14 cellular contexts compared by ENCODE assay signal in the genomic region with DNA sequence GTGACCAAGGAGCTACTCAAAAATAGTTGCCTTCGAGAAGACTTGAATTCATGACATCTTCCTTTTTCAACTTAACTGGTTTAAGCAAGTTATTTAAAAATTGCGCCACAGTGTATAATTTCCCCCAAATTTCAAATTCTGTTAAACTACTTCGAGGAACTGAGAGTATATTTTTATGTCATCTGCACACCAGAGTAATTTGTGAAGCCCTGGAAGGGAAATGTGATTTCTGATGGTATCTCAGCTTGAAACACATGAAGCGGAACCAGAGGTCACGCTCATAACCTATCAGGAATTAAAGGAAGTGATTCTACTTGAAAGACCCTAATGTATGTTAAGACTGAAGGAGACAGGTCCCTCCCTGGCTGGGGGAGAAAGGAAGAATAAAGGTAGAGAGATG. TPM values are rescaled to one million over a fixed set of nuclear protein-coding genes. Genes with fewer than 3 reads are reported as not detected.
A peak's percentile ranks its signal among the peaks of the same experiment; 100 is the strongest.
DNase-seq lines count a peak whose midpoint lies in the region; ATAC-seq and TF ChIP-seq lines count a peak whose summit lies in the region.
"Had no signal": no experiment of that assay in that cellular context is flagged by ENCODE, and none has a peak within 500 bp of the region (broad histone marks: within the 10 kb centered on the region; RNA-seq: fewer than 3 reads in every experiment).

No MANE protein-coding gene starts in this region.

- no peak overlapping the region for H4K91ac ChIP-seq in mesenchymal stem cell (ENCODE audit: low read length)

- H3K36me3 Mint-ChIP-seq in activated T-helper 17 cell treated with anti-CD3 and anti-CD28 coated beads, Interleukin-2, amount 50 U/mL, for 72 hours (ENCODE audit: low read depth), result no peaks in the 10 kb centered on the region
- H3K36me3 Mint-ChIP-seq in activated naive CD4-positive, alpha-beta T cell treated with anti-CD3 and anti-CD28 coated beads, Interleukin-2, amount 50 U/mL, for 72 hours, result peaks cover 0 to 19% of the 10 kb centered on the region in 2 donors
- H3K36me3 Mint-ChIP-seq: CD4-positive, CD25-positive, alpha-beta regulatory T cell; immature natural killer cell had no signal

- H3K4me1 Mint-ChIP-seq in activated T-helper 17 cell treated with anti-CD3 and anti-CD28 coated beads, Interleukin-2, amount 50 U/mL, for 72 hours, result no peaks in the 10 kb centered on the region

- H3K79me1 ChIP-seq in mesenchymal stem cell (replicated peaks; ENCODE audit: low read length, poor library complexity, severe bottlenecking), result no peaks in the 10 kb centered on the region

- H3K27ac Mint-ChIP-seq in activated T-helper 17 cell treated with anti-CD3 and anti-CD28 coated beads, Interleukin-2, amount 50 U/mL, for 72 hours, result peak overlapping the region; percentile 25
- H3K27ac Mint-ChIP-seq in activated naive CD4-positive, alpha-beta T cell treated with anti-CD3 and anti-CD28 coated beads, Interleukin-2, amount 50 U/mL, for 72 hours, result no peak overlapping the region
- H3K27ac Mint-ChIP-seq: CD4-positive, CD25-positive, alpha-beta regulatory T cell had no signal

- no peaks in the 10 kb centered on the region for H3K4me1 ChIP-seq in mesenchymal stem cell (ENCODE audit: control insufficient read depth, insufficient read depth, low read depth, low read length)
- H3K4me1 ChIP-seq: prostate gland had no signal

- H3K36me3 ChIP-seq in mesenchymal stem cell (ENCODE audit: control insufficient read depth in 1 of 2, insufficient read depth in 2 of 2, low read depth in 1 of 2, low read length in 2 of 2), result no peaks in the 10 kb centered on the region
- H3K36me3 ChIP-seq: prostate gland had no signal

- H3K18ac ChIP-seq in mesenchymal stem cell (ENCODE audit: low read depth in 1 of 2, low read length in 2 of 2), result no peak overlapping the region

- H2BK15ac ChIP-seq in mesenchymal stem cell (ENCODE audit: low read depth, poor library complexity, severe bottlenecking), result no peak overlapping the region

- no peak overlapping the region for H2BK12ac ChIP-seq in mesenchymal stem cell (ENCODE audit: low read length in 2 of 2)

- 89% methylated on average over 4 of the region's 5 CpGs for WGBS in mesenchymal stem cell

- H3K9ac ChIP-seq in mesenchymal stem cell (ENCODE audit: low read length), result no peak overlapping the region

- no peak overlapping the region for H3K4ac ChIP-seq in mesenchymal stem cell (ENCODE audit: low read depth in 1 of 2, low read length in 2 of 2)

- H2BK120ac ChIP-seq in mesenchymal stem cell (ENCODE audit: low read depth, low read length), result no peak overlapping the region

- peaks cover 0 to 7% of the 10 kb centered on the region in 2 experiments for H3K27me3 ChIP-seq in mesenchymal stem cell (ENCODE audit: control insufficient read depth in 1 of 2, insufficient read depth in 1 of 2, low read length in 2 of 2)

- peaks cover 7% of the 10 kb centered on the region for H3K9me3 ChIP-seq in mesenchymal stem cell (ENCODE audit: control insufficient read depth, low read length)
- H3K9me3 ChIP-seq: prostate gland had no signal

- no peak overlapping the region for H2AK5ac ChIP-seq in mesenchymal stem cell (ENCODE audit: low read length, severe bottlenecking)

- TF ChIP-seq CTCF in GM12864 (IDR thresholded peaks at IDR 0.05; ENCODE audit: low read depth, low read length, missing control alignments), result no peak

- H2BK5ac ChIP-seq in mesenchymal stem cell (ENCODE audit: low read depth, low read length, poor library complexity, severe bottlenecking), result no peak overlapping the region

- H4K8ac ChIP-seq in mesenchymal stem cell (ENCODE audit: low read length), result no peak overlapping the region

- no peak overlapping the region for H3K27ac ChIP-seq in mesenchymal stem cell (ENCODE audit: low read length, poor library complexity, severe bottlenecking)

- peak; percentile 61 for ATAC-seq in GM19463 (IDR thresholded peaks at IDR 0.05; ENCODE audit: unreplicated experiment)
- ATAC-seq in HG03103 (IDR thresholded peaks at IDR 0.05; ENCODE audit: low read depth, unreplicated experiment), result peak; percentile 73
- ATAC-seq in activated T-helper 17 cell treated with anti-CD3 and anti-CD28 coated beads, Interleukin-2, amount 50 U/mL, for 72 hours (replicated peaks), result no peak
- ATAC-seq in activated naive CD4-positive, alpha-beta T cell treated with anti-CD3 and anti-CD28 coated beads, Interleukin-2, amount 50 U/mL, for 72 hours, result no peak

- no peak overlapping the region for H3K4me2 ChIP-seq in mesenchymal stem cell (ENCODE audit: low read length, poor library complexity, severe bottlenecking)

- H3K23ac ChIP-seq in mesenchymal stem cell (ENCODE audit: low read length in 2 of 2), result no peak overlapping the region

- no peak overlapping the region for H3K4me3 ChIP-seq in GM12864 (ENCODE audit: low read depth, low read length)
- H3K4me3 ChIP-seq in mesenchymal stem cell (ENCODE audit: insufficient read depth in 1 of 2, low read depth in 1 of 2, low read length in 2 of 2), result no peak overlapping the region
- H3K4me3 ChIP-seq: prostate gland had no signal

- H3K9me3 Mint-ChIP-seq in activated T-helper 17 cell treated with anti-CD3 and anti-CD28 coated beads, Interleukin-2, amount 50 U/mL, for 72 hours, result no peaks in the 10 kb centered on the region
- H3K9me3 Mint-ChIP-seq in activated naive CD4-positive, alpha-beta T cell treated with anti-CD3 and anti-CD28 coated beads, Interleukin-2, amount 50 U/mL, for 72 hours, result peaks cover 0 to 7% of the 10 kb centered on the region in 2 donors
- H3K9me3 Mint-ChIP-seq: immature natural killer cell had no signal

- no peak overlapping the region for H3K14ac ChIP-seq in mesenchymal stem cell (ENCODE audit: low read length in 2 of 2)

- no peak overlapping the region for H2AFZ ChIP-seq in mesenchymal stem cell (ENCODE audit: low read depth, low read length)

- no peaks in the 10 kb centered on the region for H3K27me3 Mint-ChIP-seq in activated T-helper 17 cell treated with anti-CD3 and anti-CD28 coated beads, Interleukin-2, amount 50 U/mL, for 72 hours

- no peak overlapping the region for H3K4me3 Mint-ChIP-seq in activated T-helper 17 cell treated with anti-CD3 and anti-CD28 coated beads, Interleukin-2, amount 50 U/mL, for 72 hours
- H3K4me3 Mint-ChIP-seq: CD4-positive, CD25-positive, alpha-beta regulatory T cell; immature natural killer cell had no signal

- peak; percentile 30 for DNase-seq in GM12864 (ENCODE audit: low read depth)
- DNase-seq in mesenchymal stem cell, result no peak
- no peak for DNase-seq in activated naive CD4-positive, alpha-beta T cell treated with anti-CD3 and anti-CD28 coated beads, Interleukin-2, amount 50 U/mL, for 72 hours (ENCODE audit: low spot score in 2 of 2)
- DNase-seq in activated effector memory CD4-positive, alpha-beta T cell treated with anti-CD3 and anti-CD28 coated beads, Interleukin-2, amount 50 U/mL, for 16 hours, result no peak
- no peak for DNase-seq in kidney glomerular epithelial cell (lab: John Stamatoyannopoulos, UW)
- DNase-seq: activated naive CD4-positive, alpha-beta T cell treated with anti-CD3 and anti-CD28 coated beads, Interleukin-2, amount 50 U/mL, for 16 hours; CD4-positive, CD25-positive, alpha-beta regulatory T cell; immature natural killer cell; Karpas-422; NK-92 treated with Interleukin-12 subunit alpha and Interleukin-12 subunit beta, amount 100 ng/mL, for 24 hours had no signal

RNA-seq across cellular contexts. Expression of gene DARS1, which starts 33.9 kb away (rescaled TPM):
- 100 to 1,000 TPM; 170 to 262 TPM for total RNA-seq in activated T-helper 17 cell treated with anti-CD3 and anti-CD28 coated beads, Interleukin-2, amount 50 U/mL, for 72 hours
- 62.0 TPM for polyA plus RNA-seq in mesenchymal stem cell (2013, experiment 1 of 2)
- 68.1 TPM for polyA plus RNA-seq in mesenchymal stem cell (2013, experiment 2 of 2)
- total RNA-seq in activated naive CD4-positive, alpha-beta T cell treated with anti-CD3 and anti-CD28 coated beads, Interleukin-2, amount 50 U/mL, for 72 hours, result 100 to 1,000 TPM; 138 to 180 TPM

Comparison
In these comparisons a context has a peak if more than half of its experiments do, and no peak if none do; other contexts are left out.
1. ATAC-seq: peak in GM19463 (single experiment) and HG03103 (single experiment); none in activated T-helper 17 cell treated with anti-CD3 and anti-CD28 coated beads, Interleukin-2, amount 50 U/mL, for 72 hours (single experiment) and activated naive CD4-positive, alpha-beta T cell treated with anti-CD3 and anti-CD28 coated beads, Interleukin-2, amount 50 U/mL, for 72 hours (0 of 2).